Comparison of ENCODE assay signal across 15 cellular contexts in genomic region chr1:3265800-3266485, GRCh38.
DNase-seq lines count a peak whose midpoint lies in the region; ATAC-seq, FAIRE-seq and TF ChIP-seq lines count a peak whose summit lies in the region.
"Had no signal": no experiment of that assay in that cellular context is flagged by ENCODE, and none has a peak within 500 bp of the region (broad histone marks: within the 10 kb centered on the region; RNA-seq: fewer than 3 reads in every experiment).

No MANE protein-coding gene starts in this region.

- intact Hi-C loops in HepG2 (cut with micrococcal nuclease; ENCODE audit: unreplicated experiment): no loop called here
- intact Hi-C loops in right lobe of liver (cut with DNase I): no loop called here

- H3K27ac Mint-ChIP-seq in nephron: peak overlapping the region in 2 of 3 experiments; percentile 36 to 85
- H3K27ac Mint-ChIP-seq: CD4-positive, alpha-beta memory T cell had no signal

- no peak overlapping the region for H2AFZ ChIP-seq in HepG2 (ENCODE audit: low read length)

- no peak for TF ChIP-seq EP300 in HepG2 (IDR thresholded peaks at IDR 0.05; ENCODE audit: low read depth in 2 of 2, low read length in 2 of 2)
- no peak for TF ChIP-seq EP300 in HepG2 (CRISPR knock-in tag; IDR thresholded peaks at IDR 0.05; ENCODE audit: borderline replicate concordance)

- CTCF ChIA-PET in HepG2 (lab: Yijun Ruan, JAX; ENCODE audit: low intra/inter-chr PET ratio, low total read pairs): no interaction called here

- no peak for TF ChIP-seq POLR2A in HepG2 (IDR thresholded peaks at IDR 0.05; ENCODE audit: insufficient read depth in 1 of 2, low read depth in 2 of 2, low read length in 2 of 2)
- TF ChIP-seq POLR2A in right lobe of liver (IDR thresholded peaks at IDR 0.05): no peak
- no peak for TF ChIP-seq POLR2A in erythroblast (IDR thresholded peaks at IDR 0.05; ENCODE audit: low read length)

- H3K4me1 ChIP-seq in HepG2 (ENCODE audit: insufficient read depth, low read length) (peaks cover 20% of the 10 kb centered on the region), right lobe of liver (no peaks in the 10 kb centered on the region)

- no peak overlapping the region for H3K4me2 ChIP-seq in HepG2 (ENCODE audit: low read depth, low read length)
- H3K4me2 ChIP-seq: BLaER1 had no signal

- peak overlapping the region in 1 of 3 experiments; percentile 14 for H3K4me3 Mint-ChIP-seq in nephron
- H3K4me3 Mint-ChIP-seq: CD14-positive monocyte; CD4-positive, alpha-beta memory T cell; H9 had no signal

- H3K27me3 ChIP-seq in HepG2 (ENCODE audit: control insufficient read depth in 1 of 2, insufficient read depth in 2 of 2, low read length in 2 of 2) (peaks cover 0 to 10% of the 10 kb centered on the region in 2 experiments; a peak in 2 of 5 replicates), right lobe of liver (no peaks in the 10 kb centered on the region)

- WGBS in HepG2 (ENCODE audit: low lambda C conversion rate): 90% methylated on average over 34 of the region's 39 CpGs
- 84% methylated on average over 8 of the region's 39 CpGs for WGBS in right lobe of liver (ENCODE audit: insufficient coverage, low coverage, low lambda C conversion rate, missing lambda C conversion rate)

- DNase-seq in HepG2 (ENCODE audit: low spot score): no peak
- DNase-seq in right lobe of liver: no peak
- DNase-seq in retina: peak; percentile 66
- no peak for DNase-seq in erythroblast (lab: John Stamatoyannopoulos, UW)
- DNase-seq in activated CD4-positive, CD25-positive, alpha-beta regulatory T cell (lab: John Stamatoyannopoulos, UW): no peak
- DNase-seq: 8988T; CD4-positive, alpha-beta memory T cell; DMS79 treated with DMSO at 0.1 percent for 48 hours; GF-D8; H9 had no signal

- peaks cover 3% of the 10 kb centered on the region for H3K36me3 Mint-ChIP-seq in nephron (ENCODE audit: low read depth)
- H3K36me3 Mint-ChIP-seq: CD14-positive monocyte; CD4-positive, alpha-beta memory T cell had no signal

- FAIRE-seq in HepG2 (lab: Jason Lieb, UNC): no peak
- FAIRE-seq: H1 had no signal

- no peak overlapping the region for H3K27ac ChIP-seq in HepG2 (ENCODE audit: extremely low read length, insufficient read depth, low read length)
- H3K27ac ChIP-seq in right lobe of liver: no peak overlapping the region
- H3K27ac ChIP-seq: BLaER1 had no signal

- H3K9me3 ChIP-seq in HepG2 (ENCODE audit: low read length) (no peaks in the 10 kb centered on the region), right lobe of liver (no peaks in the 10 kb centered on the region)
- H3K9me3 ChIP-seq: BLaER1 had no signal

- BruUV-seq in HepG2 (replicated peaks; lab: Mats Ljungman, UMichigan): no TSS peak

- ATAC-seq in HepG2 (no peak), right lobe of liver (no peak), GM19455 (IDR thresholded peaks at IDR 0.05; ENCODE audit: unreplicated experiment) (no peak)

- peaks cover 75% of the 10 kb centered on the region for H3K27me3 Mint-ChIP-seq in nephron (ENCODE audit: low read depth)

- POLR2A ChIA-PET in HepG2 (lab: Yijun Ruan, JAX): no interaction called here

- no peaks in the 10 kb centered on the region for H3K79me2 ChIP-seq in HepG2 (ENCODE audit: insufficient read depth, low read length)

- TF ChIP-seq CTCF in HepG2 (CRISPR knock-in tag; IDR thresholded peaks at IDR 0.05) (no peak), right lobe of liver (IDR thresholded peaks at IDR 0.05) (no peak), nephron (IDR thresholded peaks at IDR 0.05; ENCODE audit: unreplicated experiment in 3 of 3) (no peak)

- no peak for TF ChIP-seq RAD21 in HepG2 (CRISPR knock-in tag; IDR thresholded peaks at IDR 0.05)

- in situ Hi-C loops in HepG2 (cut with HindIII; ENCODE audit: extremely low pct_ligation_motif_present, low pct_unique_long_range_greater_than_20kb): no loop called here

- no peaks in the 10 kb centered on the region for H4K20me1 ChIP-seq in HepG2 (ENCODE audit: insufficient read depth, low read length)

- no peaks in the 10 kb centered on the region for H3K36me3 ChIP-seq in HepG2 (replicated peaks in 1 of 2; ENCODE audit: control insufficient read depth in 1 of 2, insufficient read depth in 2 of 2, low read length in 2 of 2)
- H3K36me3 ChIP-seq in right lobe of liver: no peaks in the 10 kb centered on the region
- H3K36me3 ChIP-seq: BLaER1 had no signal

- no peak overlapping the region for H3K4me3 ChIP-seq in HepG2 (replicated peaks in 1 of 3; ENCODE audit: insufficient read depth in 1 of 3, low read depth in 2 of 3, low read length in 3 of 3)
- H3K4me3 ChIP-seq in right lobe of liver: no peak overlapping the region
- H3K4me3 ChIP-seq: BLaER1 had no signal

- no peak overlapping the region for H3K9ac ChIP-seq in HepG2 (ENCODE audit: insufficient read depth, low read depth, low read length)
- H3K9ac ChIP-seq: BLaER1 had no signal

- no peaks in the 10 kb centered on the region for H3K9me3 Mint-ChIP-seq in nephron

- H3K4me1 Mint-ChIP-seq in nephron: no peaks in the 10 kb centered on the region
- H3K4me1 Mint-ChIP-seq: CD14-positive monocyte; CD4-positive, alpha-beta memory T cell had no signal

TF ChIP-seq in HepG2, 621 proteins besides CTCF, POLR2A, EP300 and RAD21:
- TF ChIP-seq KAT7 (CRISPR knock-in tag; IDR thresholded peaks at IDR 0.05; ENCODE audit: borderline replicate concordance): no peak
- peak; percentile 22; the same call in 1 of the 2 replicates for TF ChIP-seq MAFF (IDR thresholded peaks at IDR 0.05; ENCODE audit: low read depth, low read length)
- peak in 1 of 2 experiments; percentile 38; a peak in 2 of 4 replicates for TF ChIP-seq MAFK (conservative IDR thresholded peaks at IDR 0.05 in 1 of 2, IDR thresholded peaks at IDR 0.05 in 1 of 2; ENCODE audit: low read length in 2 of 2)
- TF ChIP-seq ZBTB4 (CRISPR knock-in tag; IDR thresholded peaks at IDR 0.05; ENCODE audit: borderline replicate concordance): no peak
